In genomic region chr10:46386694-46387093, GRCh38 we compare ENCODE assay signal across 9 cellular contexts. TPM values are rescaled to one million over a fixed set of nuclear protein-coding genes. Genes with fewer than 3 reads are reported as not detected.
DNase-seq lines count a peak whose midpoint lies in the region; ATAC-seq and TF ChIP-seq lines count a peak whose summit lies in the region.
"Not testable (repeated sequence)": the region's sequence is repeated elsewhere in the genome, so short reads cannot be mapped to it uniquely, and the experiment has no call there.
"Had no signal": no experiment of that assay in that cellular context is flagged by ENCODE, and none has a peak within 500 bp of the region (broad histone marks: within the 10 kb centered on the region; RNA-seq: fewer than 3 reads in every experiment).

No MANE protein-coding gene starts in this region.

- H3K36me3 Mint-ChIP-seq in activated naive CD8-positive, alpha-beta T cell treated with anti-CD3 and anti-CD28 coated beads, Interleukin-2, amount 10 ng/mL, durations not matched to agents 7 days and 5 days: not testable (repeated sequence)

- not testable (repeated sequence) for H3K4me1 ChIP-seq in RWPE2 (ENCODE audit: insufficient read depth, poor library complexity, severe bottlenecking)

- not testable (repeated sequence) for H3K27ac ChIP-seq in RWPE2 (ENCODE audit: poor library complexity, severe bottlenecking)

- H3K27me3 ChIP-seq in RWPE2 (ENCODE audit: insufficient read depth, poor library complexity, severe bottlenecking): not testable (repeated sequence)

- H3K4me3 Mint-ChIP-seq in activated naive CD8-positive, alpha-beta T cell treated with anti-CD3 and anti-CD28 coated beads, Interleukin-2, amount 10 ng/mL, durations not matched to agents 7 days and 5 days: not testable (repeated sequence)

- H3K27ac Mint-ChIP-seq in activated naive CD8-positive, alpha-beta T cell treated with anti-CD3 and anti-CD28 coated beads, Interleukin-2, amount 10 ng/mL, durations not matched to agents 7 days and 5 days: not testable (repeated sequence)

- H3K9me3 ChIP-seq in RWPE2 (ENCODE audit: severe bottlenecking): not testable (repeated sequence)

- not testable (repeated sequence) for H3K36me3 ChIP-seq in RWPE2 (ENCODE audit: low read depth)

- DNase-seq in RWPE2 (ENCODE audit: low spot score); activated naive CD8-positive, alpha-beta T cell treated with anti-CD3 and anti-CD28 coated beads, Interleukin-2, amount 10 ng/mL, durations not matched to agents 7 days and 5 days; omental fat pad (ENCODE audit: low spot score): not testable (repeated sequence)

- not testable (repeated sequence) for H3K4me1 Mint-ChIP-seq in activated naive CD8-positive, alpha-beta T cell treated with anti-CD3 and anti-CD28 coated beads, Interleukin-2, amount 10 ng/mL, durations not matched to agents 7 days and 5 days

- not testable (repeated sequence) for H3K9me3 Mint-ChIP-seq in activated naive CD8-positive, alpha-beta T cell treated with anti-CD3 and anti-CD28 coated beads, Interleukin-2, amount 10 ng/mL, durations not matched to agents 7 days and 5 days

- TF ChIP-seq CTCF in RWPE2 (IDR thresholded peaks at IDR 0.05; ENCODE audit: poor library complexity, severe bottlenecking); omental fat pad (IDR thresholded peaks at IDR 0.05): not testable (repeated sequence)

- H3K27me3 Mint-ChIP-seq in activated naive CD8-positive, alpha-beta T cell treated with anti-CD3 and anti-CD28 coated beads, Interleukin-2, amount 10 ng/mL, durations not matched to agents 7 days and 5 days: not testable (repeated sequence)

- POLR2A ChIA-PET in activated naive CD8-positive, alpha-beta T cell treated with anti-CD3 and anti-CD28 coated beads, Interleukin-2, amount 10 ng/mL, durations not matched to agents 7 days and 5 days (lab: Charles Lee): not testable (repeated sequence)

- ATAC-seq in GM18907 (IDR thresholded peaks at IDR 0.05; ENCODE audit: unreplicated experiment): peak; percentile 73
- ATAC-seq in GM21529 (IDR thresholded peaks at IDR 0.05; ENCODE audit: unreplicated experiment): peak; percentile 81
- ATAC-seq in HG02870 (IDR thresholded peaks at IDR 0.05; ENCODE audit: unreplicated experiment): peak; percentile 83
- ATAC-seq in HG03432 (IDR thresholded peaks at IDR 0.05; ENCODE audit: unreplicated experiment): peak; percentile 77
- peak; percentile 81 for ATAC-seq in RWPE2 (ENCODE audit: low read depth)
- ATAC-seq in activated naive CD8-positive, alpha-beta T cell treated with anti-CD3 and anti-CD28 coated beads, Interleukin-2, amount 10 ng/mL, durations not matched to agents 7 days and 5 days (ENCODE audit: low read depth): peak; percentile 54
- peak; percentile 78 for ATAC-seq in omental fat pad (ENCODE audit: low FRiP score)

- not testable (repeated sequence) for H3K4me3 ChIP-seq in RWPE2 (ENCODE audit: severe bottlenecking)

RNA-seq across cellular contexts. Expression of gene ANXA8L1, which starts 11.1 kb away (rescaled TPM):
- under 1 TPM in 1 of 2 experiments, not detected in 1; 0.17 TPM for total RNA-seq in activated naive CD8-positive, alpha-beta T cell treated with anti-CD3 and anti-CD28 coated beads, Interleukin-2, amount 10 ng/mL, durations not matched to agents 7 days and 5 days
- 100 to 1,000 TPM in 2 of 4 donors, 10 to 100 TPM in 1, 1 to 10 TPM in 1; 2.4 to 284 (median 86.8) TPM for total RNA-seq in omental fat pad
- total RNA-seq: CD8-positive, alpha-beta T cell; GM23338 had no signal
